In the genomic region with DNA sequence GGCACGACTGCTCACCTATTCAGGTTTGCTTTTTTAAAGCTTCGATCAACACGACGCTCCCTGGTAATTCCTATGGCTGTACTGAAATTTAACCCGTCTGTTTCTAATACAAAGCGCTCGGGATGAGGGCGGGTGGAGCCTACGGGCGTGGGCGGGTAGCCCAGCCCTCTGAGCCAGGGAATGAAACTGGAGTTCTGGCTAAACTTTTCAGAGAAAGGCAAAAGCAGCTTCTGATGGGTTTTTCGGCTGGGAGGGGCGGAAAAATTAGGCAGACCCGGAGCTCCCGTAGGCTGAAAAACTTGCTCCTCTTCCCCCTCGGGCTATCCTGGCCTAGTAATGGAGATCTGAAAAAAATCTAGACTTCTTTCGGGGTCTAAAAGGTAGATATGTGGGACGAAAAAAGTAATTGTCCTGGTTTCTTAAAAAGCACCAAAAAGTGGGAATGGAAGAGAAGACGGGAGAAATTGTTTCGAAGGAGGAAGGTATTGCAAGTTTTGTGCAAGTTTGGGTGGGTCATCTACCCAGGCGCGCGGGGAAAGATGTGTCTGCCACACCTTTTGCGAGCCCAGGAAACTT, we compare ENCODE assay signal across 11 cellular contexts. TPM values are rescaled to one million over a fixed set of nuclear protein-coding genes. Genes with fewer than 3 reads are reported as not detected.
DNase-seq lines count a peak whose midpoint lies in the region; ATAC-seq and TF ChIP-seq lines count a peak whose summit lies in the region.
"Had no signal": no experiment of that assay in that cellular context is flagged by ENCODE, and none has a peak within 500 bp of the region (broad histone marks: within the 10 kb centered on the region; RNA-seq: fewer than 3 reads in every experiment).

No MANE protein-coding gene starts in this region.

- H3K79me2 ChIP-seq in H9 (ENCODE audit: insufficient read depth, low read length): no peaks in the 10 kb centered on the region

- H4K8ac ChIP-seq in H9 (replicated peaks; ENCODE audit: insufficient read length, low read depth, low read length): no peak overlapping the region

- no peak overlapping the region for H3K56ac ChIP-seq in H9 (ENCODE audit: insufficient read length, low read depth, low read length)

- peaks cover 8% of the 10 kb centered on the region for H3K4me1 ChIP-seq in H9 (ENCODE audit: insufficient read depth, low read length)
- H3K4me1 ChIP-seq in iPS-20b (ENCODE audit: insufficient read depth, low read length): peaks cover 21% of the 10 kb centered on the region; the same call in 1 of the 2 replicates
- H3K4me1 ChIP-seq in skeletal muscle satellite cell (ENCODE audit: control insufficient read depth, insufficient read depth, low read length): peaks cover 21% of the 10 kb centered on the region

- H3K27ac Mint-ChIP-seq in H9: no peak overlapping the region
- H3K27ac Mint-ChIP-seq in CD4-positive, alpha-beta T cell: no peak overlapping the region

- no peak overlapping the region for H3K4me3 Mint-ChIP-seq in H9
- H3K4me3 Mint-ChIP-seq in CD4-positive, alpha-beta T cell: no peak overlapping the region

- intact Hi-C loops in CD4-positive, alpha-beta T cell (cut with DNase I, micrococcal nuclease): no loop called here

- POLR2A ChIA-PET in CD4-positive, alpha-beta T cell (lab: Charles Lee): no interaction called here

- H4K20me1 ChIP-seq in H9 (ENCODE audit: control insufficient read depth, insufficient read depth, insufficient read length): no peaks in the 10 kb centered on the region

- H3K4me2 ChIP-seq in H9 (ENCODE audit: insufficient read depth, insufficient read length, low read length) (peak overlapping the region; percentile 96), skeletal muscle satellite cell (ENCODE audit: low read length) (peak overlapping the region; percentile 78)

- H3K23ac ChIP-seq in H9 (ENCODE audit: insufficient read length, low read depth, low read length): no peak overlapping the region

- H3K9ac ChIP-seq in H9 (ENCODE audit: extremely low read depth, insufficient read length, low read length) (no peak overlapping the region), iPS-20b (ENCODE audit: low read depth, low read length) (peak overlapping the region; percentile 29; the same call in 1 of the 2 replicates), skeletal muscle satellite cell (ENCODE audit: low read depth, low read length) (no peak overlapping the region)

- H3K79me1 ChIP-seq in H9 (ENCODE audit: insufficient read depth, low read depth, low read length, poor library complexity, severe bottlenecking): no peaks in the 10 kb centered on the region

- H2AFZ ChIP-seq in H9 (ENCODE audit: low read length): no peak overlapping the region

- H3K14ac ChIP-seq in H9 (ENCODE audit: insufficient read depth, low read length): no peak overlapping the region

- no peak overlapping the region for H2AK5ac ChIP-seq in H9 (ENCODE audit: insufficient read length, low read length)

- CTCF ChIA-PET in CD4-positive, alpha-beta T cell (lab: Charles Lee): no interaction called here

- no peak for ATAC-seq in CD4-positive, alpha-beta T cell (ENCODE audit: poor library complexity)
- no peak for ATAC-seq in HG02981 (IDR thresholded peaks at IDR 0.05; ENCODE audit: unreplicated experiment)
- no peak for ATAC-seq in GM19463 (IDR thresholded peaks at IDR 0.05; ENCODE audit: unreplicated experiment)

- H3K36me3 ChIP-seq in brain microvascular endothelial cell (replicated peaks) (no peaks in the 10 kb centered on the region), iPS-20b (ENCODE audit: insufficient read depth, low read depth, low read length) (no peaks in the 10 kb centered on the region), skeletal muscle satellite cell (ENCODE audit: insufficient read depth, low read length) (no peaks in the 10 kb centered on the region)

- no peak overlapping the region for H4K91ac ChIP-seq in H9 (ENCODE audit: insufficient read length, low read depth, low read length)

- peaks cover 3% of the 10 kb centered on the region for H3K27me3 Mint-ChIP-seq in H9 (ENCODE audit: low read depth)
- peaks cover 19% of the 10 kb centered on the region for H3K27me3 Mint-ChIP-seq in CD4-positive, alpha-beta T cell

- H4K5ac ChIP-seq in H9 (ENCODE audit: insufficient read length, low read depth, low read length): no peak overlapping the region

- WGBS in H9 (ENCODE audit: extremely low coverage, insufficient read length, low lambda C conversion rate): no CpG with 5 or more reads among the region's 24 CpGs

- H3K27ac ChIP-seq in H9 (ENCODE audit: insufficient read length, low read depth, low read length) (no peak overlapping the region), brain microvascular endothelial cell (no peak overlapping the region), iPS-20b (ENCODE audit: low read length) (no peak overlapping the region)
- no peak overlapping the region for H3K27ac ChIP-seq in CD4-positive, alpha-beta T cell (ENCODE audit: low read depth, low read length)

- H3K4ac ChIP-seq in H9 (ENCODE audit: low read depth, low read length): no peak overlapping the region

- H3K9me3 Mint-ChIP-seq in H9: no peaks in the 10 kb centered on the region
- H3K9me3 Mint-ChIP-seq in CD4-positive, alpha-beta T cell: no peaks in the 10 kb centered on the region

- H3K9me3 ChIP-seq in H9 (ENCODE audit: control insufficient read depth, low read depth, low read length): no peaks in the 10 kb centered on the region
- no peaks in the 10 kb centered on the region for H3K9me3 ChIP-seq in iPS-20b (ENCODE audit: insufficient read depth, low read depth, low read length)
- no peaks in the 10 kb centered on the region for H3K9me3 ChIP-seq in skeletal muscle satellite cell (replicated peaks; ENCODE audit: low read length)
- H3K9me3 ChIP-seq in CD4-positive, alpha-beta T cell (ENCODE audit: control insufficient read depth, low read length): no peaks in the 10 kb centered on the region

- peaks cover 44% of the 10 kb centered on the region for H3K23me2 ChIP-seq in H9 (ENCODE audit: insufficient read length, low read depth, low read length, poor library complexity, severe bottlenecking)

- H3K27me3 ChIP-seq in H9 (ENCODE audit: insufficient read depth, low read length) (peaks cover 26% of the 10 kb centered on the region; the same call in 1 of the 2 replicates), brain microvascular endothelial cell (replicated peaks) (peaks cover 94% of the 10 kb centered on the region), iPS-20b (ENCODE audit: insufficient read depth, low read length) (peaks cover 100% of the 10 kb centered on the region), skeletal muscle satellite cell (ENCODE audit: control insufficient read depth, insufficient read depth, low read length) (peaks cover 97% of the 10 kb centered on the region)
- H3K27me3 ChIP-seq in CD4-positive, alpha-beta T cell (ENCODE audit: control insufficient read depth, insufficient read depth, low read length): peaks cover 87% of the 10 kb centered on the region

- no peak overlapping the region for H2BK5ac ChIP-seq in H9 (ENCODE audit: insufficient read length, low read length)

- H2BK15ac ChIP-seq in H9 (ENCODE audit: low read depth, low read length): no peak overlapping the region

- H3K36me3 Mint-ChIP-seq in H9 (ENCODE audit: insufficient read depth in 1 of 3, low read depth in 3 of 3): no peaks in the 10 kb centered on the region; a peak in 1 of 7 replicates
- H3K36me3 Mint-ChIP-seq in CD4-positive, alpha-beta T cell (ENCODE audit: low read depth): no peaks in the 10 kb centered on the region

- H3K4me3 ChIP-seq in brain microvascular endothelial cell (ENCODE audit: low read depth, low read length): peak overlapping the region; percentile 22
- H3K4me3 ChIP-seq in iPS-20b (ENCODE audit: low read length): peak overlapping the region; percentile 68
- H3K4me3 ChIP-seq in skeletal muscle satellite cell (ENCODE audit: low read length): peak overlapping the region; percentile 53

- no peak overlapping the region for H2BK20ac ChIP-seq in H9 (ENCODE audit: low read depth, low read length, poor library complexity, severe bottlenecking)

- in situ Hi-C loops in brain microvascular endothelial cell (cut with HindIII; ENCODE audit: low pct_ligation_motif_present, low sequenced_read_pairs): loop anchor here (25.0 kb wide), 1 partner anchor 348 kb away; no protein-coding TSS in a partner anchor

- H2BK120ac ChIP-seq in H9 (ENCODE audit: low read depth, low read length, poor library complexity, severe bottlenecking): no peak overlapping the region

- H2BK12ac ChIP-seq in H9 (ENCODE audit: insufficient read length, low read depth, low read length): no peak overlapping the region

- peaks cover 31 to 39% of the 10 kb centered on the region in 2 experiments for H3K4me1 Mint-ChIP-seq in H9
- H3K4me1 Mint-ChIP-seq in CD4-positive, alpha-beta T cell (ENCODE audit: low read depth): peaks cover 33% of the 10 kb centered on the region

- no peak overlapping the region for H3K18ac ChIP-seq in H9 (ENCODE audit: insufficient read length, low read depth, low read length)

- no peak overlapping the region for H3T11ph ChIP-seq in H9 (ENCODE audit: low read length)

- TF ChIP-seq CTCF in H9 (conservative IDR thresholded peaks at IDR 0.05) (no peak), brain microvascular endothelial cell (IDR thresholded peaks at IDR 0.05; ENCODE audit: low read depth, low read length, missing control alignments) (no peak)
- TF ChIP-seq CTCF in CD4-positive, alpha-beta T cell (IDR thresholded peaks at IDR 0.05): no peak

- peak; percentile 56 for DNase-seq in H9
- no peak for DNase-seq in brain microvascular endothelial cell
- DNase-seq in RKO (ENCODE audit: low spot score): no peak
- no peak for DNase-seq in CD4-positive, alpha-beta T cell
- DNase-seq: activated CD4-positive, alpha-beta T cell treated with anti-CD3 and anti-CD28 coated beads for 4 hours; activated naive CD4-positive, alpha-beta T cell treated with Interleukin-2 at 50 U/mL for 16 hours; NCI-H1417 had no signal

RNA-seq across cellular contexts. Expression of a gene that starts 7.4 kb away (rescaled TPM):
- 4.7 and 4.8 TPM in 2 replicates for total RNA-seq in H9 (2021)
- 0.44 TPM in 1 of 2 replicates, not detected in the other for total RNA-seq in skeletal muscle satellite cell (2012; rRNA removed)
- total RNA-seq in CD4-positive, alpha-beta T cell: not detected
